In genomic region chr11:123428221-123428631, GRCh38 we compare ENCODE assay signal across 1 cellular context.
TF ChIP-seq lines count a peak whose summit lies in the region.

No MANE protein-coding gene starts in this region.

TF ChIP-seq in HepG2, 621 proteins besides CTCF, POLR2A, EP300 and RAD21:
- TF ChIP-seq CEBPZ (IDR thresholded peaks at IDR 0.05; ENCODE audit: low read length) (no peak), THAP9 (CRISPR knock-in tag; IDR thresholded peaks at IDR 0.05; ENCODE audit: borderline replicate concordance) (no peak), ZNF530 (CRISPR knock-in tag; IDR thresholded peaks at IDR 0.05; ENCODE audit: low read depth) (no peak), AGO1 (IDR thresholded peaks at IDR 0.05; ENCODE audit: low read depth, low read length, poor library complexity, severe bottlenecking) (no peak), DR1 (CRISPR knock-in tag; IDR thresholded peaks at IDR 0.05) (no peak), ZNF775 (CRISPR knock-in tag; IDR thresholded peaks at IDR 0.05; ENCODE audit: borderline replicate concordance) (no peak), AGO2 (optimal IDR thresholded peaks at IDR 0.05; ENCODE audit: low read depth, low read length) (no peak), ZNF276 (CRISPR knock-in tag; IDR thresholded peaks at IDR 0.05; ENCODE audit: low read depth) (no peak), NKX3-1 (CRISPR knock-in tag; IDR thresholded peaks at IDR 0.05) (no peak), STAT6 (CRISPR knock-in tag; IDR thresholded peaks at IDR 0.05; ENCODE audit: borderline replicate concordance) (no peak), ZNF704 (CRISPR knock-in tag; IDR thresholded peaks at IDR 0.05; ENCODE audit: borderline replicate concordance) (no peak), HHEX (CRISPR knock-in tag; IDR thresholded peaks at IDR 0.05) (no peak), ZNF318 (CRISPR knock-in tag; IDR thresholded peaks at IDR 0.05) (no peak), ZNF317 (CRISPR knock-in tag; IDR thresholded peaks at IDR 0.05) (no peak), ZSCAN25 (CRISPR knock-in tag; IDR thresholded peaks at IDR 0.05) (no peak), TIGD3 (CRISPR knock-in tag; IDR thresholded peaks at IDR 0.05; ENCODE audit: borderline replicate concordance) (no peak)
